In genomic region chr5:151298063-151298462, GRCh38 we compare ENCODE assay signal across 10 cellular contexts. TPM values are rescaled to one million over a fixed set of nuclear protein-coding genes. Genes with fewer than 3 reads are reported as not detected.
DNase-seq lines count a peak whose midpoint lies in the region; ATAC-seq and TF ChIP-seq lines count a peak whose summit lies in the region.
"Had no signal": no experiment of that assay in that cellular context is flagged by ENCODE, and none has a peak within 500 bp of the region (broad histone marks: within the 10 kb centered on the region; RNA-seq: fewer than 3 reads in every experiment).

No MANE protein-coding gene starts in this region.

- TF ChIP-seq POLR2A in ovary (IDR thresholded peaks at IDR 0.05) = no peak

- no peaks in the 10 kb centered on the region for H3K9me3 Mint-ChIP-seq in activated B cell treated with CpG ODN at 0.5 μM for 24 hours

- peaks cover 4% of the 10 kb centered on the region for H3K4me1 Mint-ChIP-seq in activated B cell treated with CpG ODN at 0.5 μM for 24 hours

- H3K9me3 ChIP-seq in left lung (no peaks in the 10 kb centered on the region), ovary (no peaks in the 10 kb centered on the region)
- H3K9me3 ChIP-seq: lower lobe of right lung had no signal

- H3K27me3 Mint-ChIP-seq in activated B cell treated with CpG ODN at 0.5 μM for 24 hours = peaks cover 15% of the 10 kb centered on the region

- H3K4me3 ChIP-seq in HL-60 (replicated peaks; ENCODE audit: insufficient read depth, low read length) (no peak overlapping the region), left lung (no peak overlapping the region), ovary (no peak overlapping the region)
- H3K4me3 ChIP-seq: lower lobe of right lung had no signal

- H3K36me3 Mint-ChIP-seq in activated B cell treated with CpG ODN at 0.5 μM for 24 hours (ENCODE audit: low read depth) = no peaks in the 10 kb centered on the region

- in situ Hi-C loops in G401 (cut with HindIII; ENCODE audit: low sequenced_read_pairs) = no loop called here

- no peaks in the 10 kb centered on the region for H3K27me3 ChIP-seq in HL-60 (ENCODE audit: insufficient read depth, poor library complexity, severe bottlenecking)
- no peaks in the 10 kb centered on the region for H3K27me3 ChIP-seq in left lung
- H3K27me3 ChIP-seq in ovary = no peaks in the 10 kb centered on the region

- WGBS in ovary, 3 donors = 4 to 89% (median 84%) methylated on average over 4 of the region's 4 CpGs

- no peak overlapping the region for H3K27ac Mint-ChIP-seq in activated B cell treated with CpG ODN at 0.5 μM for 24 hours

- CTCF ChIA-PET in activated B cell treated with CpG ODN at 0.5 μM for 24 hours (lab: Charles Lee) = interaction anchor here (0.6 to 0.9 kb wide), 5 partner anchors 58 to 238 kb away, joined by 3 to 6 read pairs (median 3); no protein-coding TSS in a partner anchor

- no peak overlapping the region for H3K4me3 Mint-ChIP-seq in activated B cell treated with CpG ODN at 0.5 μM for 24 hours

- H3K27ac ChIP-seq in HL-60 (replicated peaks) = no peak overlapping the region
- no peak overlapping the region for H3K27ac ChIP-seq in left lung
- no peak overlapping the region for H3K27ac ChIP-seq in ovary
- H3K27ac ChIP-seq: lower lobe of right lung had no signal

- TF ChIP-seq EP300 in ovary (IDR thresholded peaks at IDR 0.05) = no peak

- intact Hi-C loops in activated B cell treated with CpG ODN at 0.5 μM for 24 hours (cut with micrococcal nuclease) (loop anchor here (1.0 to 5.0 kb wide), 4 partner anchors 61 to 496 kb away; no protein-coding TSS in a partner anchor), left lung (cut with DNase I) (no loop called here), ovary (cut with DNase I) (no loop called here)

- DNase-seq in G401 (ENCODE audit: low spot score) (peak; percentile 23), HL-60 (ENCODE audit: low read depth in 1 of 2, low spot score in 1 of 2) (peak; percentile 20 to 52), activated B cell treated with CpG ODN at 0.5 μM for 24 hours (no peak), left lung (no peak), NCI-H187 treated with DMSO at 0.1 percent for 48 hours (lab: John Stamatoyannopoulos, UW) (no peak), ovary (no peak)
- DNase-seq: lower lobe of right lung had no signal

- ATAC-seq in activated B cell treated with CpG ODN at 0.5 μM for 24 hours (ENCODE audit: low read depth) (peak; percentile 58), left lung (peak; percentile 73), HG03442 (IDR thresholded peaks at IDR 0.05; ENCODE audit: unreplicated experiment) (no peak), HG03469 (IDR thresholded peaks at IDR 0.05; ENCODE audit: unreplicated experiment) (no peak)

- H3K4me1 ChIP-seq in left lung = peaks cover 0 to 10% of the 10 kb centered on the region in 2 donors
- no peaks in the 10 kb centered on the region for H3K4me1 ChIP-seq in ovary (ENCODE audit: insufficient read depth)

- TF ChIP-seq CTCF in HL-60 (IDR thresholded peaks at IDR 0.05; ENCODE audit: insufficient read depth, low read length) (no peak), activated B cell treated with CpG ODN at 0.5 μM for 24 hours (IDR thresholded peaks at IDR 0.05) (no peak), left lung (IDR thresholded peaks at IDR 0.05) (peak in 1 of 2 donors; percentile 15), ovary (IDR thresholded peaks at IDR 0.05) (no peak)

- H3K36me3 ChIP-seq in left lung (no peaks in the 10 kb centered on the region), ovary (no peaks in the 10 kb centered on the region)
- H3K36me3 ChIP-seq: lower lobe of right lung had no signal

- POLR2A ChIA-PET in activated B cell treated with CpG ODN at 0.5 μM for 24 hours (lab: Charles Lee) = interaction anchor here (0.6 kb wide), 1 partner anchor 133 kb away, joined by 3 read pairs; no protein-coding TSS in a partner anchor

RNA-seq across cellular contexts. Expression of gene SLC36A3, which starts 5.5 kb away (rescaled TPM):
- total RNA-seq in G401 (2014; rRNA removed; shearing (Covaris generic)) = not detected in 2 replicates
- total RNA-seq in activated B cell treated with CpG ODN at 0.5 μM for 24 hours (not detected in 2 replicates), left lung (not detected), ovary (not detected)
- not detected for polyA plus RNA-seq in ovary
- total RNA-seq: lower lobe of right lung; T-helper 1 cell treated with Interleukin-12 subunit alpha and Interleukin-12 subunit beta and Interleukin-4 antibody, amounts not matched to agents 30 ng/mL and 1 ng/mL, for 36 hours had no signal

RNA-seq across cellular contexts. Expression of gene GM2A, which starts 45.1 kb away (rescaled TPM):
- 35.0 and 39.8 TPM in 2 replicates for total RNA-seq in G401 (2014; rRNA removed; shearing (Covaris generic))
- 51.3 and 53.1 TPM in 2 replicates for total RNA-seq in activated B cell treated with CpG ODN at 0.5 μM for 24 hours
- total RNA-seq in left lung = 10 to 100 TPM; 66.1 to 70.0 TPM
- 10 to 100 TPM; 14.7 to 38.5 (median 28.6) TPM for total RNA-seq in ovary
- 10 to 100 TPM; 18.5 to 52.8 TPM for polyA plus RNA-seq in ovary

RNA-seq across cellular contexts. Expression of gene SLC36A2, which starts 49.3 kb away (rescaled TPM):
- total RNA-seq in G401 (2014; rRNA removed; shearing (Covaris generic)) = not detected in 2 replicates
- total RNA-seq in activated B cell treated with CpG ODN at 0.5 μM for 24 hours (not detected in 2 replicates), left lung (not detected), ovary (not detected)
- not detected for polyA plus RNA-seq in ovary
- total RNA-seq: lower lobe of right lung; T-helper 1 cell treated with Interleukin-12 subunit alpha and Interleukin-12 subunit beta and Interleukin-4 antibody, amounts not matched to agents 30 ng/mL and 1 ng/mL, for 36 hours had no signal

Comparison
In these comparisons a context has a peak if more than half of its experiments do, and no peak if none do; other contexts are left out.
1. DNase-seq: peak in G401 (single experiment) and HL-60 (2 of 2); none in activated B cell treated with CpG ODN at 0.5 μM for 24 hours (single experiment), left lung (0 of 2), NCI-H187 treated with DMSO at 0.1 percent for 48 hours (single experiment) and ovary (0 of 5).
2. ATAC-seq: peak in activated B cell treated with CpG ODN at 0.5 μM for 24 hours (single experiment) and left lung (single experiment); none in HG03442 (single experiment) and HG03469 (single experiment).